Comparison of ENCODE assay signal across 1 cellular context in genomic region chr20:25696384-25697131, GRCh38.
TF ChIP-seq lines count a peak whose summit lies in the region.

Gene ZNF337, minus strand, starts transcription at chr20:25696853. Its CDS starts 10,436 bp downstream, at chr20:25686417.

TF ChIP-seq in SK-N-SH, 30 proteins besides CTCF, POLR2A, EP300 and RAD21 (continued from another document):
- TF ChIP-seq TEAD4 (IDR thresholded peaks at IDR 0.05; ENCODE audit: borderline replicate concordance, insufficient read depth) = no peak
- TF ChIP-seq SMC3 (IDR thresholded peaks at IDR 0.05; ENCODE audit: low read depth, low read length) = no peak
- peak; percentile 53; the same call in 1 of the 2 replicates for TF ChIP-seq YY1 (IDR thresholded peaks at IDR 0.05; ENCODE audit: low read depth)
- TF ChIP-seq, protein P1, sequence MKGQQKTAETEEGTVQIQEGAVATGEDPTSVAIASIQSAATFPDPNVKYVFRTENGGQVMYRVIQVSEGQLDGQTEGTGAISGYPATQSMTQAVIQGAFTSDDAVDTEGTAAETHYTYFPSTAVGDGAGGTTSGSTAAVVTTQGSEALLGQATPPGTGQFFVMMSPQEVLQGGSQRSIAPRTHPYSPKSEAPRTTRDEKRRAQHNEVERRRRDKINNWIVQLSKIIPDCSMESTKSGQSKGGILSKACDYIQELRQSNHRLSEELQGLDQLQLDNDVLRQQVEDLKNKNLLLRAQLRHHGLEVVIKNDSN (IDR thresholded peaks at IDR 0.05; ENCODE audit: borderline replicate concordance, low read depth) = no peak
- peak; percentile 59; the same call in 1 of the 2 replicates for TF ChIP-seq NRF1 (IDR thresholded peaks at IDR 0.05; ENCODE audit: low read depth, low read length)
- no peak for TF ChIP-seq SIN3A (IDR thresholded peaks at IDR 0.05; ENCODE audit: borderline replicate concordance, low read depth, low read length)
- TF ChIP-seq RFX5 (IDR thresholded peaks at IDR 0.05; ENCODE audit: low read length) = no peak
- peak; percentile 74 for TF ChIP-seq ELF1 (IDR thresholded peaks at IDR 0.05)
- TF ChIP-seq MAX (IDR thresholded peaks at IDR 0.05; ENCODE audit: low read depth) = peak; percentile 67; the same call in 1 of the 2 replicates
- peak; percentile 69 for TF ChIP-seq MXI1 (IDR thresholded peaks at IDR 0.05; ENCODE audit: low read depth, low read length)
- TF ChIP-seq RXRA (IDR thresholded peaks at IDR 0.05; ENCODE audit: borderline replicate concordance, low read depth) = no peak
